In the genomic region with DNA sequence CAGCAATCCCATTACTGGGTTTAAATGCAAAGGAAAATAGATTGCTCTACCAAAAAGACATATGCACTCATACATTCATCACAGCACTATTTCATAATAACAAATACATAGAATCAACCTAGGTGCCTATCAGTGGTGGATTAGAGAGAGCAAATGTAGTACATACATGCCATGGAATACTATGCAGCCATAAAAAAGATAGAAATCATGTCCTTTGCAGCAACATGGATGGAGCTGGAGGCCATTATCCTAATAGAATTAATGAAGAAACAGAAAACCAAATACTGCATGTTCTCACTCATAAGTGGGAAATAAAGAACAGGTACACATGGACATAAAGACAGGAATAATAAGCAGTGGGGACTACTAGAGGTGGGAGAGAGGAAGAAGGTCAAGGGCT, we compare ENCODE assay signal across 10 cellular contexts.
"Had no signal": no experiment of that assay in that cellular context is flagged by ENCODE, and none has a peak within 500 bp of the region (broad histone marks: within the 10 kb centered on the region; RNA-seq: fewer than 3 reads in every experiment).

No MANE protein-coding gene starts in this region.

- H3K4me3 Mint-ChIP-seq: GM23338, H9, HFFc6 had no signal

- DNase-seq: GOT3, H7, H9, HCEC 1CT, HFFc6 had no signal

- H3K4me1 ChIP-seq: HAP-1 had no signal

- H2AFZ ChIP-seq: GM23338 had no signal

- H3K9me3 ChIP-seq: HAP-1 had no signal

- H3K36me3 ChIP-seq: HAP-1 had no signal

- H3K4me3 ChIP-seq: GM23338, HAP-1 had no signal

- H3K4me1 Mint-ChIP-seq: GM23338, H9 had no signal

- H3K4me2 ChIP-seq: GM23338 had no signal

- H3K9me3 Mint-ChIP-seq: GM23338, H9, HFFc6 had no signal

- FAIRE-seq: H1, H54 had no signal

- H3K27ac Mint-ChIP-seq: GM23338, H9, HFFc6 had no signal

- ATAC-seq: GM23338, HCT116 had no signal
